ENCODE assay signal across 8 cellular contexts in the genomic region with DNA sequence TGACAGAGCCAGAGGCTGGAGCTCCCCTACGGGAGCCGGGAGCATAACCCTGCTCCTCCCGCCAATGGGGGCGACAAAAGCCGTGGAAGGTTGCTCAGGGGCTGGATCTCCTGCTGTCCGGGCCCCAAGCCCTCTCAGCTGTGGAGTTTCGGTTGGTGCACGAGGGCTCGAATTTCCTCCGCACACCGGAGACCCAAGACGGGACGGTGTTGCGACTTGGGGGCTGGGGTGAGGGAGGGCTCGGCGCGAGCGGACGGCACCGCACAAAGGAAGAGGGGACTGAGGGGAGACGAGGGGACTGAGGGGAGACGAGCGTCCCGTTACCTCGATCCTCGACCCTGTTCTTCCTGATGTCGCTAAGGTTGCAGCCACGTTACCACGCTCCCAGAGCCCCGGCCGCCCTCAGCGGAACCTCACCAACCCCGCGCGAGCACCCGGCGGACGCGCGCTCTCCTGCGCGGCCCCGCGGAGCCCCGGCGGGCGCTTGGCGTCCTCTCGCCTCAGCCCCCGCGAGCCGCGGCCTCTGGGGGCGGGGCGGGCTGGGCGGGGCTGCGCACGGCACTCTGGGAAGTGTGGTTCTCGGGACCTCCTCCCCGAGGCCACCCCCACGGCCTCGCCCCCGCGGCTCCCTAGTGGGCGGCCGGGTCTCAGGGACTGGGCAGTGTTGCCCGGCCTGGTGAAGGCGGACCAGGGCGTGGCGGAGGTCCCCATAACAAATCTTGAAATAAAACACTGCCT. TPM values are rescaled to one million over a fixed set of nuclear protein-coding genes. Genes with fewer than 3 reads are reported as not detected.
A peak's percentile ranks its signal among the peaks of the same experiment; 100 is the strongest.
DNase-seq lines count a peak whose midpoint lies in the region; ATAC-seq and TF ChIP-seq lines count a peak whose summit lies in the region.

Gene KLHL8 (minus strand): TSS at position 525 of the 738 bp plus-strand sequence. CDS start 25,079 bp downstream, outside the sequence.

- DNase-seq in NCI-H1417 treated with DMSO at 0.1 percent for 48 hours (lab: John Stamatoyannopoulos, UW) (peak; percentile 33), ascending aorta (ENCODE audit: low spot score in 2 of 2) (peak; percentile 63 to 95), hepatic stellate cell (ENCODE audit: low spot score) (peak; percentile 91), renal cortical epithelial cell (ENCODE audit: low read depth) (peak; percentile 45), OCI-M2 (lab: John Stamatoyannopoulos, UW; ENCODE audit: unreplicated experiment) (no peak)
- peak; percentile 92 for DNase-seq in T-helper 2 cell treated with Interferon-gamma antibody and Interleukin-4, amounts not matched to agents 5 μg/mL and 100 μg/mL, for 36 hours (ENCODE audit: low spot score)

- peaks cover 0 to 6% of the 10 kb centered on the region in 2 donors for H3K4me1 ChIP-seq in ascending aorta

- H3K36me3 ChIP-seq in ascending aorta, result no peaks in the 10 kb centered on the region

- H3K4me3 Mint-ChIP-seq in T-helper 2 cell treated with Interferon-gamma antibody and Interleukin-4, amounts not matched to agents 5 μg/mL and 100 μg/mL, for 36 hours, result peak within 1 kb of the TSS; percentile 92

- peak within 1 kb of the TSS; percentile 81 to 93 for H3K27ac ChIP-seq in ascending aorta

- H3K4me3 ChIP-seq in ascending aorta, result peak within 1 kb of the TSS; percentile 91 to 99

- intact Hi-C loops in ascending aorta (cut with DNase I), result loop anchor here (2.0 kb wide), 1 partner anchor 285 kb away; the partner anchor contains the start of gene AFF1

- no peaks in the 10 kb centered on the region for H3K9me3 ChIP-seq in ascending aorta

- peak within 1 kb of the TSS; percentile 90 for H3K27ac Mint-ChIP-seq in T-helper 2 cell treated with Interferon-gamma antibody and Interleukin-4, amounts not matched to agents 5 μg/mL and 100 μg/mL, for 36 hours

- H3K27me3 ChIP-seq in ascending aorta, result no peaks in the 10 kb centered on the region

- peaks cover 3% of the 10 kb centered on the region for H3K36me3 Mint-ChIP-seq in T-helper 2 cell treated with Interferon-gamma antibody and Interleukin-4, amounts not matched to agents 5 μg/mL and 100 μg/mL, for 36 hours (ENCODE audit: low read depth)

- H3K9me3 Mint-ChIP-seq in T-helper 2 cell treated with Interferon-gamma antibody and Interleukin-4, amounts not matched to agents 5 μg/mL and 100 μg/mL, for 36 hours, result no peaks in the 10 kb centered on the region

- H3K4me1 Mint-ChIP-seq in T-helper 2 cell treated with Interferon-gamma antibody and Interleukin-4, amounts not matched to agents 5 μg/mL and 100 μg/mL, for 36 hours (ENCODE audit: low read depth), result peaks cover 14% of the 10 kb centered on the region

- TF ChIP-seq POLR2A in GM15510 (IDR thresholded peaks at IDR 0.05; ENCODE audit: borderline replicate concordance, extremely low read depth, insufficient read length), result peak; percentile 97

- peak; percentile 94 for ATAC-seq in HG02798 (IDR thresholded peaks at IDR 0.05; ENCODE audit: poor library complexity, unreplicated experiment)

- no peak for TF ChIP-seq CTCF in ascending aorta (IDR thresholded peaks at IDR 0.05)

- peaks cover 10% of the 10 kb centered on the region for H3K27me3 Mint-ChIP-seq in T-helper 2 cell treated with Interferon-gamma antibody and Interleukin-4, amounts not matched to agents 5 μg/mL and 100 μg/mL, for 36 hours (ENCODE audit: low read depth)

RNA-seq across cellular contexts. Expression of gene KLHL8, which starts in this region (rescaled TPM):
- total RNA-seq in ascending aorta (5.4 TPM), renal cortical epithelial cell (12.3 and 34.6 TPM in 2 replicates)
